8 cellular contexts compared by ENCODE assay signal in the genomic region with DNA sequence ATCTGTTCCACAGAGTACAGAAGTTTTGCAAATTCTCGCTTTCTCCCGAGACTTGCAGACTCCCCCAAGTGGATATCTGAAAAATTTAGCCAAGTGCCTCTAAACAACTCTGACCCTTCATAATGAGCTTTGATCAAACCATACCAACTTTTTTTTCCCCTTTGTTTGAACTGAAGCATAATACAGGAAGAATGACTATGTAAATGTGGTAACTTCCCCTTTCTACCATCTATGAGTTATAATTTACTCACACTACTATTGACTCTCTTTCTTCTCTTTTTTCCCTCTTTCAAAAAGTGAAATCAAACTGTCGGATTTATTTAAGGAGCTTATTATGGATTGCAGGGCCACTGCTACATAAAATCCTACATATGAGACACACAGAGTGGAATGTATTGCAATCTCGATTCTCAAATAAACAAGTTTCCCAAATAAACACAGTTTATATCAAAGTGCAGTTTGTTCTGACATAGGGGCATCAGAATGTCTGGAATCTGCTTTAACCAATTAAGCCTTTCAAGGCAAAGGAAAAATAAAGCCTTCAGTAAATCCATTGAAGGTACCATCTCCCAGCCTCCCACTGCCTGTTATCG. TPM values are rescaled to one million over a fixed set of nuclear protein-coding genes. Genes with fewer than 3 reads are reported as not detected.
DNase-seq lines count a peak whose midpoint lies in the region; ATAC-seq, FAIRE-seq and TF ChIP-seq lines count a peak whose summit lies in the region.

No MANE protein-coding gene starts in this region.

- H3K27me3 ChIP-seq in MG63 (no peaks in the 10 kb centered on the region), mammary epithelial cell (ENCODE audit: insufficient read depth, low read length) (peaks cover 25% of the 10 kb centered on the region)

- peaks cover 15% of the 10 kb centered on the region for H3K4me1 Mint-ChIP-seq in activated T-cell treated with anti-CD3 and anti-CD28 coated beads, Interleukin-2, amount 50 U/mL, for 72 hours (ENCODE audit: low read depth)

- peak overlapping the region; percentile 53 to 68 for H3K4me3 Mint-ChIP-seq in activated T-cell treated with anti-CD3 and anti-CD28 coated beads, Interleukin-2, amount 50 U/mL, for 72 hours

- BruUV-seq in mammary epithelial cell (replicated peaks; lab: Mats Ljungman, UMichigan): no TSS peak

- CTCF ChIA-PET in mammary epithelial cell (lab: Charles Lee; ENCODE audit: low non-redundant PET): no interaction called here

- H3K4me1 ChIP-seq in mammary epithelial cell (ENCODE audit: insufficient read depth, low read length) (no peaks in the 10 kb centered on the region), mesodermal cell (ENCODE audit: control insufficient read depth, insufficient read depth, low read length, poor library complexity, severe bottlenecking) (peaks cover 5% of the 10 kb centered on the region)

- in situ Hi-C loops in mammary epithelial cell (cut with MboI; ENCODE audit: low sequenced_read_pairs in 2 of 2): no loop called here

- peak in 1 of 2 donors; percentile 35 for ATAC-seq in activated T-cell treated with anti-CD3 and anti-CD28 coated beads, Interleukin-2, amount 50 U/mL, for 72 hours (replicated peaks in 1 of 2)

- intact Hi-C loops in mammary epithelial cell (cut with micrococcal nuclease): no loop called here

- H3K36me3 Mint-ChIP-seq in activated T-cell treated with anti-CD3 and anti-CD28 coated beads, Interleukin-2, amount 50 U/mL, for 72 hours (ENCODE audit: insufficient read depth in 2 of 2): peaks cover 0 to 2% of the 10 kb centered on the region in 2 donors

- no peak for TF ChIP-seq CTCF in mammary epithelial cell (conservative IDR thresholded peaks at IDR 0.05 in 1 of 2, IDR thresholded peaks at IDR 0.05 in 1 of 2; ENCODE audit: extremely low read depth in 1 of 2, insufficient read depth in 1 of 2, low read depth in 1 of 2, low read length in 2 of 2)

- TF ChIP-seq POLR2A in GM12891 (IDR thresholded peaks at IDR 0.05; ENCODE audit: low read depth, low read length): no peak

- H3K4me3 ChIP-seq in MG63: peak overlapping the region; percentile 61
- H3K4me3 ChIP-seq in mammary epithelial cell (replicated peaks in 1 of 3; ENCODE audit: insufficient read depth in 1 of 3, low read depth in 2 of 3, low read length in 3 of 3): no peak overlapping the region
- peak overlapping the region; percentile 64 for H3K4me3 ChIP-seq in mesodermal cell (ENCODE audit: extremely low read depth, insufficient read depth, low read length, poor library complexity, severe bottlenecking)

- WGBS in mammary epithelial cell (ENCODE audit: low coverage, missing lambda C conversion rate): 50% methylated on average over 5 of the region's 5 CpGs
- 94% methylated on average over 2 of the region's 5 CpGs; no CpG with 5 or more reads in 1 of the 2 experiments for WGBS in mesodermal cell (ENCODE audit: insufficient coverage in 2 of 2), 2 experiments

- H4K20me1 ChIP-seq in mammary epithelial cell (ENCODE audit: insufficient read depth, low read length): no peaks in the 10 kb centered on the region

- dilution Hi-C loops in mammary epithelial cell (cut with HindIII; ENCODE audit: low sequenced_read_pairs): no loop called here

- H3K4me2 ChIP-seq in mammary epithelial cell (ENCODE audit: insufficient read depth, low read depth, low read length): peak overlapping the region; percentile 98

- no peak for DNase-seq in activated T-cell treated with anti-CD3 and anti-CD28 coated beads, Interleukin-2, amount 50 U/mL, for 72 hours
- DNase-seq in activated T-cell treated with anti-CD3 and anti-CD28 coated beads for 4 hours (no peak), MG63 (peak; percentile 26), mammary epithelial cell (no peak), GM12891 (ENCODE audit: insufficient read length, low spot score) (no peak), NCI-H2029 treated with DMSO at 0.1 percent for 48 hours (lab: John Stamatoyannopoulos, UW) (no peak), NCI-H1092 treated with DMSO at 0.1 percent for 48 hours (lab: John Stamatoyannopoulos, UW) (no peak)

- FAIRE-seq in GM12891 (lab: Jason Lieb, UNC): no peak

- H3K27ac Mint-ChIP-seq in activated T-cell treated with anti-CD3 and anti-CD28 coated beads, Interleukin-2, amount 50 U/mL, for 72 hours: no peak overlapping the region

- H3K9me3 ChIP-seq in MG63: no peaks in the 10 kb centered on the region
- no peaks in the 10 kb centered on the region for H3K9me3 ChIP-seq in mammary epithelial cell (replicated peaks; ENCODE audit: insufficient read depth, low read length)
- no peaks in the 10 kb centered on the region for H3K9me3 ChIP-seq in mesodermal cell (ENCODE audit: control insufficient read depth, low read length)

- no peak overlapping the region for H2AFZ ChIP-seq in mammary epithelial cell (ENCODE audit: low read depth, low read length)

- no peaks in the 10 kb centered on the region for H3K79me2 ChIP-seq in mammary epithelial cell (ENCODE audit: insufficient read depth, low read length)

- H3K27ac ChIP-seq in mammary epithelial cell (ENCODE audit: insufficient read depth, low read depth, low read length) (no peak overlapping the region), mesodermal cell (ENCODE audit: low read depth, low read length, severe bottlenecking) (peak overlapping the region; percentile 78)

- H3K9me3 Mint-ChIP-seq in activated T-cell treated with anti-CD3 and anti-CD28 coated beads, Interleukin-2, amount 50 U/mL, for 72 hours: peaks cover 0 to 1% of the 10 kb centered on the region in 2 donors

- no peak overlapping the region for H3K9ac ChIP-seq in mammary epithelial cell (ENCODE audit: insufficient read depth, low read length)

- peaks cover 31% of the 10 kb centered on the region for H3K27me3 Mint-ChIP-seq in activated T-cell treated with anti-CD3 and anti-CD28 coated beads, Interleukin-2, amount 50 U/mL, for 72 hours (ENCODE audit: low read depth)

- H3K36me3 ChIP-seq in MG63 (no peaks in the 10 kb centered on the region), mammary epithelial cell (ENCODE audit: insufficient read depth, low read length) (no peaks in the 10 kb centered on the region), mesodermal cell (ENCODE audit: control insufficient read depth, insufficient read depth, low read length) (no peaks in the 10 kb centered on the region)

TF ChIP-seq in GM12891, 5 proteins besides CTCF, POLR2A, EP300 and RAD21:
- no peak for TF ChIP-seq TAF1 (IDR thresholded peaks at IDR 0.05; ENCODE audit: low read depth, low read length)
- no peak for TF ChIP-seq PAX5 (IDR thresholded peaks at IDR 0.05; ENCODE audit: insufficient read depth, low read length, severe bottlenecking)
- no peak for TF ChIP-seq POU2F2 (IDR thresholded peaks at IDR 0.05; ENCODE audit: low read depth, low read length)
- no peak for TF ChIP-seq POLR2AphosphoS5 (IDR thresholded peaks at IDR 0.05; ENCODE audit: low read depth, low read length)
- no peak for TF ChIP-seq SPI1 (IDR thresholded peaks at IDR 0.05; ENCODE audit: low read depth, low read length)

RNA-seq across cellular contexts. Expression of a gene that starts 1.4 kb away (rescaled TPM):
- total RNA-seq in activated T-cell treated with anti-CD3 and anti-CD28 coated beads, Interleukin-2, amount 50 U/mL, for 72 hours: not detected
- 0.76 and 3.6 TPM in 2 replicates for total RNA-seq in MG63 (2014; rRNA removed; shearing (Covaris generic); ENCODE audit: low replicate concordance)
- total RNA-seq in mammary epithelial cell: not detected
- polyA plus RNA-seq in mammary epithelial cell: not detected
- not detected for polyA minus RNA-seq in mammary epithelial cell
- 3.5 TPM for polyA plus RNA-seq in mesodermal cell (2013, experiment 1 of 2)
- polyA plus RNA-seq in mesodermal cell (2013, experiment 2 of 2): 3.7 TPM
- polyA plus RNA-seq in GM12891 (2012; ENCODE audit: low read depth, missing spikeins): 2.1 TPM

Comparison
In these comparisons a context has a peak if more than half of its experiments do, and no peak if none do; other contexts are left out.
1. H3K4me3 ChIP-seq: peak in MG63 (single experiment) and mesodermal cell (single experiment); none in mammary epithelial cell (0 of 3).